ENCODE assay signal across 16 cellular contexts in genomic region chr2:45774688-45775244, GRCh38.
DNase-seq lines count a peak whose midpoint lies in the region; ATAC-seq and TF ChIP-seq lines count a peak whose summit lies in the region.
"Had no signal": no experiment of that assay in that cellular context is flagged by ENCODE, and none has a peak within 500 bp of the region (broad histone marks: within the 10 kb centered on the region; RNA-seq: fewer than 3 reads in every experiment).

No MANE protein-coding gene starts in this region.

- H3K4me1 ChIP-seq in heart left ventricle: peaks cover 0 to 58% (median 28%) of the 10 kb centered on the region in 12 donors
- peaks cover 28% of the 10 kb centered on the region for H3K4me1 ChIP-seq in suprapubic skin

- no peaks in the 10 kb centered on the region for H3K27me3 Mint-ChIP-seq in stimulated activated naive B cell treated with anti-CD40 and anti-IgM and Interleukin-4, amounts not matched to agents 10 μg/mL and 1 μg/mL and 100 μg/mL, for 72 hours

- peaks cover 68 to 92% of the 10 kb centered on the region in 2 donors for H3K4me1 Mint-ChIP-seq in stimulated activated naive B cell treated with anti-CD40 and anti-IgM and Interleukin-4, amounts not matched to agents 10 μg/mL and 1 μg/mL and 100 μg/mL, for 72 hours

- peaks cover 0 to 3% of the 10 kb centered on the region in 2 donors for H3K36me3 Mint-ChIP-seq in stimulated activated naive B cell treated with anti-CD40 and anti-IgM and Interleukin-4, amounts not matched to agents 10 μg/mL and 1 μg/mL and 100 μg/mL, for 72 hours

- TF ChIP-seq POLR2A in heart left ventricle (IDR thresholded peaks at IDR 0.05): no peak
- TF ChIP-seq POLR2A in suprapubic skin (IDR thresholded peaks at IDR 0.05): no peak

- intact Hi-C loops in heart left ventricle (cut with DNase I): loop anchor here in 9 of 10 donors (2.0 to 10.0 kb wide), 7 partner anchors 83 to 163 kb away; partner anchors contain the start of gene PRKCE (in 1 of the 9)
- intact Hi-C loops in left cardiac atrium (cut with DNase I): loop anchor here (5.0 kb wide), 2 partner anchors 122 to 132 kb away; partner anchors contain the start of gene PRKCE (in 1 of the 2)

- H3K36me3 ChIP-seq in heart left ventricle (no peaks in the 10 kb centered on the region), suprapubic skin (no peaks in the 10 kb centered on the region)
- H3K36me3 ChIP-seq: MG63 had no signal

- no peaks in the 10 kb centered on the region for H3K9me3 Mint-ChIP-seq in stimulated activated naive B cell treated with anti-CD40 and anti-IgM and Interleukin-4, amounts not matched to agents 10 μg/mL and 1 μg/mL and 100 μg/mL, for 72 hours

- H3K27ac ChIP-seq in heart left ventricle (peak overlapping the region in 11 of 12 donors; percentile 28 to 73 (median 57)), suprapubic skin (no peak overlapping the region)
- H3K27ac ChIP-seq: C4-2B had no signal

- H3K27ac Mint-ChIP-seq in stimulated activated naive B cell treated with anti-CD40 and anti-IgM and Interleukin-4, amounts not matched to agents 10 μg/mL and 1 μg/mL and 100 μg/mL, for 72 hours: peak overlapping the region; percentile 67

- DNase-seq in heart left ventricle: peak in 2 of 5 donors; percentile 35 to 54
- no peak for DNase-seq in left cardiac atrium
- peak; percentile 24 for DNase-seq in NCI-H187 treated with DMSO at 0.1 percent for 48 hours (lab: John Stamatoyannopoulos, UW)
- DNase-seq in left lobe of liver (ENCODE audit: low spot score): no peak
- no peak for DNase-seq in stimulated activated naive B cell treated with anti-CD40 and anti-IgM and Interleukin-4, amounts not matched to agents 10 μg/mL and 1 μg/mL and 100 μg/mL, for 72 hours
- no peak for DNase-seq in mucosa of gallbladder (ENCODE audit: low spot score)
- no peak for DNase-seq in suprapubic skin (ENCODE audit: low spot score in 2 of 2)
- no peak for DNase-seq in midbrain (lab: John Stamatoyannopoulos, UW)
- DNase-seq: 8988T, Caco-2, KG1, MG63, NCI-H1092 treated with DMSO at 0.1 percent for 48 hours, NCI-H1930, NCI-H524 had no signal

- TF ChIP-seq CTCF in heart left ventricle (IDR thresholded peaks at IDR 0.05) (no peak), suprapubic skin (IDR thresholded peaks at IDR 0.05) (no peak)

- ATAC-seq in heart left ventricle (peak in 3 of 4 donors; percentile 18 to 67 (median 21)), left cardiac atrium (no peak), left lobe of liver (peak; percentile 19)
- ATAC-seq in stimulated activated naive B cell treated with anti-CD40 and anti-IgM and Interleukin-4, amounts not matched to agents 10 μg/mL and 1 μg/mL and 100 μg/mL, for 72 hours (replicated peaks): no peak

- no peak overlapping the region for H3K4me3 Mint-ChIP-seq in stimulated activated naive B cell treated with anti-CD40 and anti-IgM and Interleukin-4, amounts not matched to agents 10 μg/mL and 1 μg/mL and 100 μg/mL, for 72 hours

- H3K9me3 ChIP-seq in heart left ventricle: no peaks in the 10 kb centered on the region
- H3K9me3 ChIP-seq in suprapubic skin: no peaks in the 10 kb centered on the region
- H3K9me3 ChIP-seq: Caco-2, MG63 had no signal

- no peak for TF ChIP-seq EP300 in suprapubic skin (IDR thresholded peaks at IDR 0.05)

- H3K27me3 ChIP-seq in heart left ventricle (no peaks in the 10 kb centered on the region), suprapubic skin (no peaks in the 10 kb centered on the region)
- H3K27me3 ChIP-seq: MG63 had no signal

- H3K4me3 ChIP-seq in heart left ventricle (no peak overlapping the region), suprapubic skin (no peak overlapping the region)
- H3K4me3 ChIP-seq: MG63 had no signal

- 53 to 77% (median 57%) methylated on average over 10 of the region's 10 CpGs for WGBS in heart left ventricle, 4 donors
- 77% methylated on average over 9 of the region's 10 CpGs for WGBS in suprapubic skin

Comparison
In these comparisons a context has a peak if more than half of its experiments do, and no peak if none do; other contexts are left out.
1. ATAC-seq: peak in heart left ventricle (3 of 4) and left lobe of liver (single experiment); none in left cardiac atrium (0 of 2) and stimulated activated naive B cell treated with anti-CD40 and anti-IgM and Interleukin-4, amounts not matched to agents 10 μg/mL and 1 μg/mL and 100 μg/mL, for 72 hours (0 of 2).